Comparison of ENCODE assay signal across 19 cellular contexts in the genomic region with DNA sequence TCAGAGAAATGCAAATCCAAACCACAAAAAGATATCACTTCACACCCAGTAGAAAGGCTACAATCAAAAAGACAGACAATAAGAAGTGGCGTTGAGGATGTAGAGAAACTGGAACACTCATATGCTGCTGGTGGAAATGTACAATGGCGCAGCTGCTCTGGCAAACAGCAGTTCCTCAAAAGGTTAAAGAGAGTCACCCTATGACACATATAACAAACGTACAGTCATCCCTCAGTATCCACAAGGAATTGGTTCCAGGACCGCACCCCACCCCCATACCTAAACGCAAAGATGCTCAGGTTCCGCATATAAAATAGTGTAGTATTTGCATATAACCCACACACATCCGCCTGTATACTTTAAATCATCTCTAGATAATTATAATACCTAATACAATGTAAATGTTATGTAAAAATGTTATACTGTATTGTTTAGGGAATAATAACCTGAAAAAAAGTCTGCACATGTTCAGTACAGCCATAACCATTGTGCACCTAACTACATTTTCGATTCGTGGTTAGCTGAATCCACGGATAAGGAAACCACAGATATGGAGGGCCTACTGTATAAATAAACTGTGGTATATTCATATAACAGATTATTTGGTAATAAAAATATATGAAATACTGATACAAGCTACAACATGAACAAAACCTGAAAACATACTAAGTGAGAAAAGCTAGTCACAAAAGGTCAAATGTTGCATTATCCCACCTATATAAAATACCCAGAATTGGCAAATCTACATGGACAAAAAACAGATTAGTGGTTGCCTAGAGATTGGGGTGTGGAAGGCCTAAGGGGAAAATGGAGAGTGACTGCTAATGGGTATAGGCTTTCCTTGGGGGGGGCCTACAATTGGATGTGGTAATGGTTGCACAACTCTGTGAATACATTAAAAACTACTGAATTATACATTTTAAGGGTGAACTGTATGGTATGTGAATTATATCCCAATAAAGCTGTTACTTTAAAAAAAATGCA. TPM values are rescaled to one million over a fixed set of nuclear protein-coding genes. Genes with fewer than 3 reads are reported as not detected.
DNase-seq lines count a peak whose midpoint lies in the region; ATAC-seq, FAIRE-seq and TF ChIP-seq lines count a peak whose summit lies in the region.
"Had no signal": no experiment of that assay in that cellular context is flagged by ENCODE, and none has a peak within 500 bp of the region (broad histone marks: within the 10 kb centered on the region; RNA-seq: fewer than 3 reads in every experiment).

No MANE protein-coding gene starts in this region.

- BruUV-seq in MCF 10A (replicated peaks; lab: Mats Ljungman, UMichigan), result no TSS peak

- H3K9me3 ChIP-seq in breast epithelium, result peaks cover 0 to 17% of the 10 kb centered on the region in 2 donors
- no peaks in the 10 kb centered on the region for H3K9me3 ChIP-seq in astrocyte (ENCODE audit: insufficient read depth, low read depth, low read length)
- peaks cover 0 to 12% (median 5%) of the 10 kb centered on the region in 3 experiments for H3K9me3 ChIP-seq in naive thymus-derived CD4-positive, alpha-beta T cell (ENCODE audit: control insufficient read depth in 2 of 3, low read length in 3 of 3)
- peaks cover 0 to 31% (median 18%) of the 10 kb centered on the region in 11 donors for H3K9me3 ChIP-seq in heart right ventricle

- H3K27me3 Mint-ChIP-seq in MCF 10A (ENCODE audit: insufficient read depth, unreplicated experiment) (no peaks in the 10 kb centered on the region), astrocyte (ENCODE audit: low read depth, unreplicated experiment) (no peaks in the 10 kb centered on the region)
- no peaks in the 10 kb centered on the region for H3K27me3 Mint-ChIP-seq in naive thymus-derived CD4-positive, alpha-beta T cell
- H3K27me3 Mint-ChIP-seq: effector memory CD8-positive, alpha-beta T cell had no signal

- H3K4me1 Mint-ChIP-seq in MCF 10A (ENCODE audit: insufficient read depth, unreplicated experiment), result no peaks in the 10 kb centered on the region
- H3K4me1 Mint-ChIP-seq in astrocyte (ENCODE audit: low read depth, unreplicated experiment), result peaks cover 8% of the 10 kb centered on the region
- H3K4me1 Mint-ChIP-seq in naive thymus-derived CD4-positive, alpha-beta T cell, result peaks cover 40 to 97% (median 87%) of the 10 kb centered on the region in 7 donors

- H3K27ac Mint-ChIP-seq in MCF 10A (ENCODE audit: low read depth, unreplicated experiment) (no peak overlapping the region), astrocyte (ENCODE audit: unreplicated experiment) (no peak overlapping the region)
- peak overlapping the region in 8 of 9 donors; percentile 67 to 99 (median 97) for H3K27ac Mint-ChIP-seq in naive thymus-derived CD4-positive, alpha-beta T cell

- CTCF ChIA-PET in MCF 10A (lab: Yijun Ruan, JAX), result interaction anchor here (0.7 to 1.4 kb wide), 3 partner anchors 11 to 1791 kb away, joined by 3 to 4 read pairs (median 4); no protein-coding TSS in a partner anchor
- CTCF ChIA-PET in naive thymus-derived CD4-positive, alpha-beta T cell (lab: Charles Lee), result interaction anchor here (1.2 to 1.6 kb wide), 2 partner anchors 10 to 47 kb away, joined by 3 to 5 read pairs; no protein-coding TSS in a partner anchor

- no peak for FAIRE-seq in astrocyte (lab: Jason Lieb, UNC)
- FAIRE-seq: GM18507 had no signal

- H3K27ac ChIP-seq in breast epithelium, result no peak overlapping the region
- H3K27ac ChIP-seq in astrocyte (ENCODE audit: low read depth, low read length), result no peak overlapping the region
- peak overlapping the region; percentile 81 for H3K27ac ChIP-seq in naive thymus-derived CD4-positive, alpha-beta T cell (ENCODE audit: low read depth, low read length)
- no peak overlapping the region for H3K27ac ChIP-seq in heart right ventricle
- H3K27ac ChIP-seq: lower lobe of right lung, right atrium auricular region had no signal

- no peak overlapping the region for H3K4me3 Mint-ChIP-seq in MCF 10A (ENCODE audit: unreplicated experiment)
- no peak overlapping the region for H3K4me3 Mint-ChIP-seq in astrocyte (ENCODE audit: unreplicated experiment)
- peak overlapping the region in 8 of 10 donors; percentile 25 to 97 (median 41) for H3K4me3 Mint-ChIP-seq in naive thymus-derived CD4-positive, alpha-beta T cell

- POLR2A ChIA-PET in MCF 10A (lab: Yijun Ruan, JAX), result no interaction called here
- POLR2A ChIA-PET in naive thymus-derived CD4-positive, alpha-beta T cell (lab: Charles Lee), result interaction anchor here (0.7 to 7.6 kb wide), 7 partner anchors 8 to 60 kb away, joined by 3 to 104 read pairs (median 4); no protein-coding TSS in a partner anchor

- no peak for TF ChIP-seq POLR2A in breast epithelium (IDR thresholded peaks at IDR 0.05)
- no peak for TF ChIP-seq POLR2A in NB4 (IDR thresholded peaks at IDR 0.05; ENCODE audit: extremely low read depth, insufficient read length)
- TF ChIP-seq POLR2A in GM18505 (IDR thresholded peaks at IDR 0.05; ENCODE audit: borderline replicate concordance, extremely low read depth, insufficient read depth, insufficient read length), result no peak

- H4K20me1 ChIP-seq in astrocyte (ENCODE audit: insufficient read depth, low read length), result peaks cover 4% of the 10 kb centered on the region

- H3K36me3 Mint-ChIP-seq in MCF 10A (ENCODE audit: insufficient read depth, unreplicated experiment) (peaks cover 26% of the 10 kb centered on the region), astrocyte (ENCODE audit: low read depth, unreplicated experiment) (peaks cover 33% of the 10 kb centered on the region)
- peaks cover 17 to 77% (median 57%) of the 10 kb centered on the region in 5 donors for H3K36me3 Mint-ChIP-seq in naive thymus-derived CD4-positive, alpha-beta T cell

- no peaks in the 10 kb centered on the region for H3K36me3 ChIP-seq in breast epithelium
- peaks cover 7% of the 10 kb centered on the region for H3K36me3 ChIP-seq in astrocyte (ENCODE audit: insufficient read depth, low read length)
- peaks cover 8 to 22% (median 15%) of the 10 kb centered on the region in 3 experiments for H3K36me3 ChIP-seq in naive thymus-derived CD4-positive, alpha-beta T cell (ENCODE audit: control insufficient read depth in 2 of 3, insufficient read depth in 3 of 3, low read length in 3 of 3)
- peaks cover 0 to 70% (median 8%) of the 10 kb centered on the region in 9 donors for H3K36me3 ChIP-seq in heart right ventricle
- H3K36me3 ChIP-seq: lower lobe of right lung had no signal

- no peaks in the 10 kb centered on the region for H3K9me3 Mint-ChIP-seq in MCF 10A (ENCODE audit: unreplicated experiment)
- H3K9me3 Mint-ChIP-seq in astrocyte (ENCODE audit: unreplicated experiment), result peaks cover 17% of the 10 kb centered on the region
- peaks cover 5 to 36% (median 18%) of the 10 kb centered on the region in 11 donors for H3K9me3 Mint-ChIP-seq in naive thymus-derived CD4-positive, alpha-beta T cell

- intact Hi-C loops in MCF 10A (cut with micrococcal nuclease) (no loop called here), breast epithelium (cut with DNase I; ENCODE audit: low total_unique reads) (no loop called here), heart right ventricle (cut with DNase I) (no loop called here)
- intact Hi-C loops in naive thymus-derived CD4-positive, alpha-beta T cell (cut with micrococcal nuclease), result loop anchor here in 1 of 2 donors (5.0 kb wide), 1 partner anchor 579 kb away; no protein-coding TSS in a partner anchor

- ATAC-seq in naive thymus-derived CD4-positive, alpha-beta T cell, result no peak
- ATAC-seq in heart right ventricle (no peak), GM18505 (IDR thresholded peaks at IDR 0.05; ENCODE audit: unreplicated experiment) (no peak)
- ATAC-seq: effector memory CD8-positive, alpha-beta T cell; lower lobe of right lung had no signal

- H3K4me2 ChIP-seq in astrocyte (ENCODE audit: low read length), result peak overlapping the region; percentile 28

- H2AFZ ChIP-seq in astrocyte (ENCODE audit: low read depth, low read length), result no peak overlapping the region

- no peak for TF ChIP-seq CTCF in MCF 10A (IDR thresholded peaks at IDR 0.05; ENCODE audit: unreplicated experiment)
- no peak for TF ChIP-seq CTCF in breast epithelium (IDR thresholded peaks at IDR 0.05)
- no peak for TF ChIP-seq CTCF in NB4 (IDR thresholded peaks at IDR 0.05; ENCODE audit: low read depth, low read length)
- no peak for TF ChIP-seq CTCF in astrocyte (IDR thresholded peaks at IDR 0.05; ENCODE audit: insufficient read depth, low read depth, low read length)
- TF ChIP-seq CTCF in heart right ventricle (IDR thresholded peaks at IDR 0.05), result no peak

- H3K4me3 ChIP-seq in breast epithelium (no peak overlapping the region), NB4 (ENCODE audit: low read depth, low read length) (no peak overlapping the region), astrocyte (ENCODE audit: insufficient read depth, low read depth, low read length) (no peak overlapping the region), heart right ventricle (no peak overlapping the region)
- H3K4me3 ChIP-seq in naive thymus-derived CD4-positive, alpha-beta T cell (ENCODE audit: low read length), result no peak overlapping the region
- H3K4me3 ChIP-seq: lower lobe of right lung, right atrium auricular region had no signal

- DNase-seq in MCF 10A (ENCODE audit: unreplicated experiment) (peak; percentile 31), breast epithelium (ENCODE audit: low spot score in 2 of 2) (no peak), NB4 (ENCODE audit: low read depth) (peak; percentile 17), astrocyte (ENCODE audit: low read depth) (peak; percentile 67), heart right ventricle (no peak)
- DNase-seq in naive thymus-derived CD4-positive, alpha-beta T cell, result no peak
- DNase-seq in activated CD4-positive, alpha-beta T cell treated with anti-CD3 and anti-CD28 coated beads, Interleukin-2, amount 50 U/mL, for 4 hours, result no peak
- DNase-seq: anterior cingulate cortex; effector memory CD8-positive, alpha-beta T cell; hippocampal formation; islet precursor cell; KBM-7; lower lobe of right lung; NCI-H774; OCI-M1; SIG-M5 had no signal

- 95% methylated on average over 10 of the region's 10 CpGs for WGBS in heart right ventricle, 2 donors

- H3K4me1 ChIP-seq in breast epithelium (no peaks in the 10 kb centered on the region), astrocyte (ENCODE audit: insufficient read depth, low read length) (peaks cover 10% of the 10 kb centered on the region), heart right ventricle (peaks cover 0 to 13% (median 0%) of the 10 kb centered on the region in 9 donors)
- peaks cover 33 to 56% of the 10 kb centered on the region in 2 donors for H3K4me1 ChIP-seq in naive thymus-derived CD4-positive, alpha-beta T cell (ENCODE audit: control insufficient read depth in 2 of 2, insufficient read depth in 2 of 2, low read length in 2 of 2)

- no peak overlapping the region for H3K9ac ChIP-seq in astrocyte (ENCODE audit: low read length)

- H3K27me3 ChIP-seq in breast epithelium, result no peaks in the 10 kb centered on the region
- no peaks in the 10 kb centered on the region for H3K27me3 ChIP-seq in astrocyte (ENCODE audit: insufficient read depth, low read length)
- H3K27me3 ChIP-seq in naive thymus-derived CD4-positive, alpha-beta T cell (ENCODE audit: control insufficient read depth in 2 of 2, insufficient read depth in 2 of 2, low read length in 2 of 2), result no peaks in the 10 kb centered on the region
- H3K27me3 ChIP-seq in heart right ventricle, result no peaks in the 10 kb centered on the region
- H3K27me3 ChIP-seq: right atrium auricular region had no signal

- no peaks in the 10 kb centered on the region for H3K79me2 ChIP-seq in astrocyte (ENCODE audit: insufficient read depth, low read length)

RNA-seq across cellular contexts. Expression of a gene that starts 37.5 kb away (rescaled TPM):
- total RNA-seq in MCF 10A (2022) (31.2 and 37.6 TPM in 2 replicates), breast epithelium (10 to 100 TPM; 17.9 to 38.1 (median 30.5) TPM), astrocyte (43.1 and 49.2 TPM in 2 replicates), heart right ventricle (10 to 100 TPM; 22.0 to 35.0 (median 25.9) TPM)
- total RNA-seq in naive thymus-derived CD4-positive, alpha-beta T cell, result 100 to 1,000 TPM in 2 of 5 experiments, 10 to 100 TPM in 3; 52.3 to 185 (median 93.3) TPM
- 100 to 1,000 TPM in 1 of 2 donors, 10 to 100 TPM in 1; 74.2 to 108 TPM for polyA plus RNA-seq in naive thymus-derived CD4-positive, alpha-beta T cell
- 10 to 100 TPM in 1 of 2 donors, 1 to 10 TPM in 1; 7.1 to 19.9 TPM for polyA plus RNA-seq in heart right ventricle

Comparison
In these comparisons a context has a peak if more than half of its experiments do, and no peak if none do; other contexts are left out.
1. DNase-seq: peak in MCF 10A (single experiment), NB4 (single experiment) and astrocyte (single experiment); none in breast epithelium (0 of 2), naive thymus-derived CD4-positive, alpha-beta T cell (0 of 9), heart right ventricle (0 of 2) and activated CD4-positive, alpha-beta T cell treated with anti-CD3 and anti-CD28 coated beads, Interleukin-2, amount 50 U/mL, for 4 hours (0 of 2).
2. H3K27ac Mint-ChIP-seq: peak in naive thymus-derived CD4-positive, alpha-beta T cell (8 of 9); none in MCF 10A (single experiment) and astrocyte (single experiment).
3. H3K4me3 Mint-ChIP-seq: peak in naive thymus-derived CD4-positive, alpha-beta T cell (8 of 10); none in MCF 10A (single experiment) and astrocyte (single experiment).